Comparison of ENCODE assay signal across 17 cellular contexts in genomic region chrX:11447418-11447817, GRCh38.
"Had no signal": no experiment of that assay in that cellular context is flagged by ENCODE, and none has a peak within 500 bp of the region (broad histone marks: within the 10 kb centered on the region; RNA-seq: fewer than 3 reads in every experiment).

No MANE protein-coding gene starts in this region.

- H3K36me3 ChIP-seq: breast epithelium, esophagus squamous epithelium, neutrophil, vagina had no signal

- H3K27me3 ChIP-seq: esophagus squamous epithelium, neutrophil, vagina had no signal

- H3K27ac ChIP-seq: neutrophil, parathyroid adenoma, vagina had no signal

- H3K4me3 ChIP-seq: breast epithelium, esophagus squamous epithelium, lung, vagina had no signal

- H3K4me1 ChIP-seq: breast epithelium, parathyroid adenoma, vagina had no signal

- H3K9me3 ChIP-seq: breast epithelium, esophagus squamous epithelium, neutrophil, vagina had no signal

- DNase-seq: activated CD4-positive, alpha-beta T cell treated with anti-CD3 and anti-CD28 coated beads, Interleukin-2, amount 50 U/mL, for 1 hour; activated CD8-positive, alpha-beta memory T cell treated with anti-CD3 and anti-CD28 coated beads, Interleukin-2, amount 50 U/mL, for 4 hours; activated naive CD4-positive, alpha-beta T cell treated with anti-CD3 and anti-CD28 coated beads for 36 hours; activated T-cell treated with anti-CD3 and anti-CD28 coated beads, Interleukin-2, amount 50 U/mL, for 4 hours; anterior cingulate cortex; effector CD8-positive, alpha-beta T cell; esophagus squamous epithelium; foreskin melanocyte; hypothalamus; stimulated activated naive B cell treated with anti-CD40 and anti-IgM and Interleukin-4, amounts not matched to agents 10 μg/mL and 1 μg/mL and 100 μg/mL, for 72 hours; T-helper 1 cell; T-helper 9 cell had no signal
